In the genomic region with DNA sequence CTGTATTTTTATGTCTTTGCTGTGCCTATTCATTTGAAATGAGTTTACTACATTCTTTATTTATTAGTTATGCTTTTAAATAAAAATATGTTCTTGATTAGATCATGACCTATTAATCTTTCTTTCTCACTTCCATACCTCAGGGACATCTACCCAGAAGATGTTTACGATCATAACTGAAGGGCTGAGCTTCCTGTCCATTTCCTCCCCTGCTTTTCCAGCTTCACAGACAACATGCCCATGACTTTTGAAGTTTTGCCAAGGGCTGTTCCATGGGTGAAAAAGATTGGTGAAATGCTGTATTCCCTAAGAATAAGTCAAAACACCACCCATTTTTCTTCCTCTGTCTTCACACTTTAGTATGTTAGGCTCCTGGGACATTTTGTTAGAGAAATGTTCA, we compare ENCODE assay signal across 26 cellular contexts.
DNase-seq lines count a peak whose midpoint lies in the region; ATAC-seq and TF ChIP-seq lines count a peak whose summit lies in the region.
"Had no signal": no experiment of that assay in that cellular context is flagged by ENCODE, and none has a peak within 500 bp of the region (broad histone marks: within the 10 kb centered on the region; RNA-seq: fewer than 3 reads in every experiment).

No MANE protein-coding gene starts in this region.

- ATAC-seq in HG03095 (IDR thresholded peaks at IDR 0.05; ENCODE audit: unreplicated experiment) = no peak
- ATAC-seq in GM21619 (IDR thresholded peaks at IDR 0.05; ENCODE audit: unreplicated experiment) = no peak
- ATAC-seq: activated T-cell treated with anti-CD3 and anti-CD28 coated beads, Interleukin-2, amount 50 U/mL, for 4 hours; gastrocnemius medialis; stimulated activated memory B cell treated with anti-CD40 and anti-IgM and Interleukin-4, amounts not matched to agents 10 μg/mL and 1 μg/mL and 100 μg/mL, for 72 hours had no signal

- DNase-seq in EL (peak; percentile 43), NCI-H226 (peak; percentile 57), cardiac fibroblast (ENCODE audit: low read depth in 2 of 2) (peak; percentile 33 to 54), lung microvascular endothelial cell (ENCODE audit: low read depth in 2 of 2) (peak; percentile 40 to 69), NCI-H82 (lab: John Stamatoyannopoulos, UW) (no peak), LoVo (ENCODE audit: low spot score) (no peak)
- DNase-seq: activated CD8-positive, alpha-beta memory T cell treated with anti-CD3 and anti-CD28 coated beads for 24 hours; activated naive CD4-positive, alpha-beta T cell treated with anti-CD3 and anti-CD28 coated beads for 36 hours; activated T-cell treated with anti-CD3 and anti-CD28 coated beads, Interleukin-2, amount 50 U/mL, for 4 hours; amygdala; CD4-positive, CD25-positive, alpha-beta regulatory T cell; central memory CD4-positive, alpha-beta T cell; DMS 273 treated with DMSO at 0.1 percent for 48 hours; erythroblast; gastrocnemius medialis; GDM1; NCI-H2081 treated with DMSO at 0.1 percent for 48 hours; NCI-H510A; nucleus accumbens; small intestine; stimulated activated CD4-positive, alpha-beta T cell treated with anti-CD3 and anti-CD28 coated beads, Interleukin-2, amount 100 ng/mL, for 24 hours had no signal

- no peak for TF ChIP-seq CTCF in cardiac fibroblast (IDR thresholded peaks at IDR 0.05; ENCODE audit: low read depth, low read length)

- no peak overlapping the region for H3K4me3 ChIP-seq in cardiac fibroblast (replicated peaks in 1 of 2; ENCODE audit: low read depth in 2 of 2, low read length in 2 of 2)
- H3K4me3 ChIP-seq: gastrocnemius medialis, lung, thoracic aorta had no signal

Comparison
In these comparisons a context has a peak if more than half of its experiments do, and no peak if none do; other contexts are left out.
1. DNase-seq: peak in EL (single experiment), NCI-H226 (single experiment), cardiac fibroblast (2 of 2) and lung microvascular endothelial cell (2 of 2); none in NCI-H82 (single experiment) and LoVo (single experiment).